Comparison of ENCODE assay signal across 8 cellular contexts in genomic region chr15:89088605-89089315, GRCh38. TPM values are rescaled to one million over a fixed set of nuclear protein-coding genes. Genes with fewer than 3 reads are reported as not detected.
A peak's percentile ranks its signal among the peaks of the same experiment; 100 is the strongest.
DNase-seq lines count a peak whose midpoint lies in the region; ATAC-seq and TF ChIP-seq lines count a peak whose summit lies in the region.

No MANE protein-coding gene starts in this region.

- peak; percentile 1 for ATAC-seq in GM18517 (IDR thresholded peaks at IDR 0.05; ENCODE audit: unreplicated experiment)
- peak; percentile 24 for ATAC-seq in body of pancreas
- no peak for ATAC-seq in HG03045 (IDR thresholded peaks at IDR 0.05; ENCODE audit: unreplicated experiment)

- peak; percentile 70 to 85 (median 80) for DNase-seq in body of pancreas
- DNase-seq in left kidney (ENCODE audit: low read depth, low spot score) = peak; percentile 52
- peak; percentile 23 to 33 for DNase-seq in thyroid gland
- no peak for DNase-seq in pons (ENCODE audit: low spot score)

- H3K36me3 ChIP-seq in ACC112 (ENCODE audit: insufficient read depth, low read length) (no peaks in the 10 kb centered on the region), body of pancreas (replicated peaks in 1 of 2; ENCODE audit: insufficient read depth in 1 of 2, low read depth in 2 of 2) (no peaks in the 10 kb centered on the region), thyroid gland (no peaks in the 10 kb centered on the region)

- TF ChIP-seq POLR2A in body of pancreas (IDR thresholded peaks at IDR 0.05) (no peak), thyroid gland (IDR thresholded peaks at IDR 0.05) (no peak)

- H3K27me3 ChIP-seq in ACC112 (ENCODE audit: insufficient read depth, low read length) (no peaks in the 10 kb centered on the region), body of pancreas (no peaks in the 10 kb centered on the region), thyroid gland (no peaks in the 10 kb centered on the region)

- H3K9me3 ChIP-seq in body of pancreas = no peaks in the 10 kb centered on the region
- no peaks in the 10 kb centered on the region for H3K9me3 ChIP-seq in thyroid gland

- TF ChIP-seq EP300 in Ishikawa (IDR thresholded peaks at IDR 0.05; ENCODE audit: borderline replicate concordance) = no peak

- intact Hi-C loops in body of pancreas (cut with DNase I) = no loop called here
- intact Hi-C loops in thyroid gland (cut with DNase I) = no loop called here

- H3K4me1 ChIP-seq in ACC112 (ENCODE audit: control insufficient read depth, insufficient read depth, low read length, unreplicated experiment) (peaks cover 59% of the 10 kb centered on the region), body of pancreas (peaks cover 52% of the 10 kb centered on the region), thyroid gland (peaks cover 16 to 22% of the 10 kb centered on the region in 2 donors)

- 4% methylated on average over 30 of the region's 44 CpGs; no CpG with 5 or more reads in 1 of the 2 donors for WGBS in body of pancreas, 2 donors
- 9% methylated on average over 6 of the region's 44 CpGs; no CpG with 5 or more reads in 1 of the 2 donors for WGBS in thyroid gland, 2 donors

- peak overlapping the region; percentile 87 for H3K4me3 ChIP-seq in ACC112 (ENCODE audit: low read depth, low read length)
- peak overlapping the region; percentile 11 to 88 for H3K4me3 ChIP-seq in body of pancreas
- H3K4me3 ChIP-seq in thyroid gland (replicated peaks in 1 of 3) = peak overlapping the region; percentile 52 to 82 (median 78)

- peaks cover 45% of the 10 kb centered on the region for H3K79me2 ChIP-seq in ACC112 (ENCODE audit: control insufficient read depth, insufficient read depth, low read length, unreplicated experiment)

- no peak for TF ChIP-seq RAD21 in Ishikawa (IDR thresholded peaks at IDR 0.05; ENCODE audit: low read depth)

- H3K27ac ChIP-seq in ACC112 (ENCODE audit: low read depth, low read length) = peak overlapping the region; percentile 81
- H3K27ac ChIP-seq in body of pancreas = peak overlapping the region; percentile 93 to 98 (median 95)
- peak overlapping the region; percentile 12 to 86 (median 79) for H3K27ac ChIP-seq in thyroid gland

- peak overlapping the region; percentile 18 for H2AFZ ChIP-seq in ACC112 (ENCODE audit: low read length, unreplicated experiment)

- TF ChIP-seq CTCF in body of pancreas (IDR thresholded peaks at IDR 0.05) = no peak
- no peak for TF ChIP-seq CTCF in thyroid gland (IDR thresholded peaks at IDR 0.05)

TF ChIP-seq in Ishikawa, 13 proteins besides CTCF, POLR2A, EP300 and RAD21:
- TF ChIP-seq REST (IDR thresholded peaks at IDR 0.05; ENCODE audit: low read depth) (peak; percentile 60), TAF1 (IDR thresholded peaks at IDR 0.05; ENCODE audit: low read depth) (no peak)

RNA-seq across cellular contexts. Expression of gene ABHD2, which starts 0.5 kb away (rescaled TPM):
- total RNA-seq in body of pancreas (100 to 1,000 TPM in 1 of 2 donors, 10 to 100 TPM in 1; 50.8 to 136 TPM), thyroid gland (10 to 100 TPM; 52.0 to 74.4 (median 66.2) TPM)
